Comparison of ENCODE assay signal across 8 cellular contexts in the genomic region with DNA sequence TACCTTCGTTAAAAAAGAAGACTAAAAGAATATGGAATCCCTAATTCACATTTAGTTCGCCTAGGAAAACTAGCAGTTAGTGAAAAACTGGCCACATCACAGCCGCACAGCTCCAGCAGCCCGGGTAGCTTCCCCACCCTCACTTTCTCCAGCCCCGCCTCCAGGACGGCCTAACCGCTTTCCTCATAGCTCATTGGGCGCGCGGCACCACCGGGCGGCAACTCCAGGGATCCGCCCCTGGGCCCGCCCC. TPM values are rescaled to one million over a fixed set of nuclear protein-coding genes. Genes with fewer than 3 reads are reported as not detected.
DNase-seq lines count a peak whose midpoint lies in the region; ATAC-seq, FAIRE-seq and TF ChIP-seq lines count a peak whose summit lies in the region.

No MANE protein-coding gene starts in this region.

- DNase-seq in IMR-90, result peak; percentile 94
- DNase-seq in epithelial cell of proximal tubule (ENCODE audit: low read depth), result peak; percentile 52
- DNase-seq in naive thymus-derived CD8-positive, alpha-beta T cell, result peak in 2 of 10 donors; percentile 96 to 99
- DNase-seq in thoracic aorta (ENCODE audit: low spot score), result no peak
- DNase-seq in KG1 (lab: John Stamatoyannopoulos, UW), result no peak

- H2BK5ac ChIP-seq in IMR-90 (ENCODE audit: low read depth, low read length, poor library complexity, severe bottlenecking), result peak overlapping the region; percentile 52

- peak overlapping the region; percentile 70; the same call in 1 of the 2 replicates for H3K23ac ChIP-seq in IMR-90 (ENCODE audit: low read depth, low read length)

- H2AK9ac ChIP-seq in IMR-90 (replicated peaks; ENCODE audit: low read depth, low read length, poor library complexity), result no peak overlapping the region

- no peak overlapping the region for H2AK5ac ChIP-seq in IMR-90 (ENCODE audit: low read depth, low read length)

- peak overlapping the region; percentile 52 to 77; a peak in 2 of 4 replicates for H4K8ac ChIP-seq in IMR-90 (ENCODE audit: low read depth in 2 of 2, low read length in 2 of 2)

- peak overlapping the region; percentile 92 to 97 (median 94) for H3K4me3 Mint-ChIP-seq in naive thymus-derived CD8-positive, alpha-beta T cell

- H4K5ac ChIP-seq in IMR-90 (ENCODE audit: low read depth, low read length), result no peak overlapping the region; the same call in 1 of the 2 replicates

- peak overlapping the region; percentile 67 to 98 (median 96) for H3K27ac Mint-ChIP-seq in naive thymus-derived CD8-positive, alpha-beta T cell

- peaks cover 0 to 5% (median 0%) of the 10 kb centered on the region in 3 donors for H3K36me3 Mint-ChIP-seq in naive thymus-derived CD8-positive, alpha-beta T cell

- H3K9ac ChIP-seq in IMR-90 (ENCODE audit: low read depth, low read length), result peak overlapping the region; percentile 7; the same call in 1 of the 2 replicates

- dilution Hi-C loops in IMR-90 (cut with HindIII; ENCODE audit: low sequenced_read_pairs, unreplicated experiment), result no loop called here

- no peaks in the 10 kb centered on the region for H3K9me3 ChIP-seq in IMR-90 (ENCODE audit: control insufficient read depth, insufficient read depth, low read length)
- no peaks in the 10 kb centered on the region for H3K9me3 ChIP-seq in thoracic aorta

- peak; percentile 99 for FAIRE-seq in G401.6 (lab: Jason Lieb, UNC)

- ATAC-seq in GM21528 (IDR thresholded peaks at IDR 0.05; ENCODE audit: low FRiP score, unreplicated experiment) (peak; percentile 97), IMR-90 (ENCODE audit: low read depth) (peak; percentile 97), thoracic aorta (ENCODE audit: insufficient number of reproducible peaks, low FRiP score, low read depth) (no peak)
- peak; percentile 95 to 97 for ATAC-seq in activated CD4-positive, CD25-positive, alpha-beta regulatory T cell treated with anti-CD3 and anti-CD28 coated beads, Interleukin-2, amount 50 U/mL, for 24 hours
- ATAC-seq in naive thymus-derived CD8-positive, alpha-beta T cell, result peak; percentile 93 to 96

- no peak overlapping the region for H3K18ac ChIP-seq in IMR-90 (ENCODE audit: low read depth, low read length)

- H3K27me3 ChIP-seq in IMR-90 (ENCODE audit: control insufficient read depth, insufficient read depth, low read length) (no peaks in the 10 kb centered on the region), thoracic aorta (replicated peaks; ENCODE audit: insufficient read depth) (no peaks in the 10 kb centered on the region)

- H4K91ac ChIP-seq in IMR-90 (ENCODE audit: insufficient read depth, low read depth, low read length), result no peak overlapping the region

- no peak overlapping the region for H3K27ac ChIP-seq in IMR-90 (ENCODE audit: insufficient read depth, low read length)
- H3K27ac ChIP-seq in thoracic aorta, result peak overlapping the region; percentile 51 to 97

- in situ Hi-C loops in IMR-90 (cut with MboI; ENCODE audit: low sequenced_read_pairs), result no loop called here

- 0% methylated on average over 8 of the region's 14 CpGs; no CpG with 5 or more reads in 1 of the 2 experiments for WGBS in IMR-90 (ENCODE audit: extremely low coverage in 2 of 2, insufficient read length in 1 of 2), 2 experiments

- peaks cover 10 to 33% of the 10 kb centered on the region in 2 experiments for H3K79me1 ChIP-seq in IMR-90 (ENCODE audit: low read depth in 1 of 2, low read length in 2 of 2)

- H3K27me3 Mint-ChIP-seq in naive thymus-derived CD8-positive, alpha-beta T cell, result peaks cover 0 to 8% (median 0%) of the 10 kb centered on the region in 5 donors

- peak overlapping the region; percentile 97 for H2AFZ ChIP-seq in IMR-90 (replicated peaks; ENCODE audit: low read length, poor library complexity)

- CTCF ChIA-PET in IMR-90 (lab: Yijun Ruan, JAX), result no interaction called here

- H3K4me2 ChIP-seq in IMR-90 (ENCODE audit: low read depth, low read length), result peak overlapping the region; percentile 54; the same call in 1 of the 2 replicates

- peak overlapping the region; percentile 6; the same call in 1 of the 2 replicates for H3K14ac ChIP-seq in IMR-90 (replicated peaks; ENCODE audit: low read depth, low read length)

- H2BK15ac ChIP-seq in IMR-90 (ENCODE audit: low read depth, low read length), result no peak overlapping the region; the same call in 2 of the 3 replicates

- TF ChIP-seq POLR2A in IMR-90 (IDR thresholded peaks at IDR 0.05; ENCODE audit: low read depth, low read length), result no peak

- H3K4me1 Mint-ChIP-seq in naive thymus-derived CD8-positive, alpha-beta T cell, result peaks cover 16 to 46% (median 39%) of the 10 kb centered on the region in 4 donors

- TF ChIP-seq RAD21 in IMR-90 (IDR thresholded peaks at IDR 0.05; ENCODE audit: low read length), result no peak

- H3K36me3 ChIP-seq in IMR-90 (ENCODE audit: control insufficient read depth, insufficient read depth, low read length) (no peaks in the 10 kb centered on the region; the same call in 1 of the 2 replicates), thoracic aorta (no peaks in the 10 kb centered on the region)

- no peak overlapping the region for H2BK120ac ChIP-seq in IMR-90 (ENCODE audit: low read depth, low read length)

- peaks cover 0 to 12% (median 5%) of the 10 kb centered on the region in 9 donors for H3K9me3 Mint-ChIP-seq in naive thymus-derived CD8-positive, alpha-beta T cell

- H3K4me1 ChIP-seq in IMR-90 (ENCODE audit: control insufficient read depth, insufficient read depth, low read length) (peaks cover 3% of the 10 kb centered on the region), thoracic aorta (ENCODE audit: control insufficient read depth in 1 of 2, low read depth in 2 of 2) (peaks cover 13 to 20% of the 10 kb centered on the region in 2 donors)

- H3K4ac ChIP-seq in IMR-90 (ENCODE audit: low read depth, low read length), result no peak overlapping the region; the same call in 1 of the 2 replicates

- no peaks in the 10 kb centered on the region for H3K9me1 ChIP-seq in IMR-90 (ENCODE audit: insufficient read depth, low read length)

- TF ChIP-seq CTCF in IMR-90 (conservative IDR thresholded peaks at IDR 0.05; ENCODE audit: low read depth, low read length) (no peak), epithelial cell of proximal tubule (conservative IDR thresholded peaks at IDR 0.05; ENCODE audit: low read depth, low read length) (no peak), thoracic aorta (IDR thresholded peaks at IDR 0.05) (no peak)

- no TSS peak for BruUV-seq in IMR-90 (replicated peaks; lab: Mats Ljungman, UMichigan)

- peak overlapping the region; percentile 55 for H3K56ac ChIP-seq in IMR-90 (ENCODE audit: extremely low read depth, insufficient read depth, low read length)

- intact Hi-C loops in IMR-90 (cut with micrococcal nuclease), result loop anchor here (1.0 to 10.0 kb wide), 3 partner anchors 37 to 126 kb away; a partner anchor contains a TSS

- peaks cover 14% of the 10 kb centered on the region; the same call in 1 of the 2 replicates for H4K20me1 ChIP-seq in IMR-90 (ENCODE audit: insufficient read depth, low read length)

- peak overlapping the region; percentile 19; the same call in 1 of the 2 replicates for H3K4me3 ChIP-seq in IMR-90 (ENCODE audit: insufficient read depth, low read depth, low read length)
- H3K4me3 ChIP-seq in epithelial cell of proximal tubule (ENCODE audit: low read depth, low read length), result peak overlapping the region; percentile 63
- peak overlapping the region; percentile 89 for H3K4me3 ChIP-seq in thoracic aorta

- POLR2A ChIA-PET in IMR-90 (lab: Charles Lee; ENCODE audit: unreplicated experiment), result interaction anchor here (0.5 to 0.6 kb wide), 3 partner anchors 19 to 134 kb away, joined by 3 to 6 read pairs (median 6); no protein-coding TSS in a partner anchor
- POLR2A ChIA-PET in naive thymus-derived CD8-positive, alpha-beta T cell (lab: Charles Lee), result interaction anchor here (0.6 to 3.7 kb wide), 5 partner anchors 36 to 140 kb away, joined by 3 to 33 read pairs (median 6); a partner anchor contains a TSS

- no peak overlapping the region for H2BK20ac ChIP-seq in IMR-90 (ENCODE audit: low read depth, low read length)

TF ChIP-seq in IMR-90, 13 proteins besides CTCF, POLR2A, EP300 and RAD21:
- TF ChIP-seq, protein P1, sequence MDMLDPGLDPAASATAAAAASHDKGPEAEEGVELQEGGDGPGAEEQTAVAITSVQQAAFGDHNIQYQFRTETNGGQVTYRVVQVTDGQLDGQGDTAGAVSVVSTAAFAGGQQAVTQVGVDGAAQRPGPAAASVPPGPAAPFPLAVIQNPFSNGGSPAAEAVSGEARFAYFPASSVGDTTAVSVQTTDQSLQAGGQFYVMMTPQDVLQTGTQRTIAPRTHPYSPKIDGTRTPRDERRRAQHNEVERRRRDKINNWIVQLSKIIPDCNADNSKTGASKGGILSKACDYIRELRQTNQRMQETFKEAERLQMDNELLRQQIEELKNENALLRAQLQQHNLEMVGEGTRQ (IDR thresholded peaks at IDR 0.05; ENCODE audit: low read depth, low read length), result peak; percentile 63; the same call in 1 of the 2 replicates
- TF ChIP-seq CEBPB (IDR thresholded peaks at IDR 0.05; ENCODE audit: low read depth, low read length) (no peak), MAZ (IDR thresholded peaks at IDR 0.05; ENCODE audit: borderline replicate concordance, low read depth, low read length) (peak; percentile 74; the same call in 1 of the 2 replicates), MXI1 (IDR thresholded peaks at IDR 0.05; ENCODE audit: borderline replicate concordance, low read depth, low read length) (no peak), NFE2L2 (IDR thresholded peaks at IDR 0.05; ENCODE audit: low read depth, low read length) (no peak)

RNA-seq across cellular contexts. Expression of a gene that starts 0.2 kb away (rescaled TPM):
- total RNA-seq in IMR-90 (2012; rRNA removed), result 80.1 and 83.6 TPM in 2 replicates
- polyA plus RNA-seq in IMR-90 (2012; rRNA removed), result 4.6 and 5.9 TPM in 2 replicates
- polyA plus RNA-seq in IMR-90 (2012; cell fraction: cytosol; rRNA removed), result 1.1 and 1.5 TPM in 2 replicates
- 1.3 and 8.3 TPM in 2 replicates for polyA plus RNA-seq in IMR-90 (2012; cell fraction: nucleus; rRNA removed; ENCODE audit: low replicate concordance)
- total RNA-seq in epithelial cell of proximal tubule, result 31.2 and 42.8 TPM in 2 replicates
- total RNA-seq in naive thymus-derived CD8-positive, alpha-beta T cell, result 10 to 100 TPM; 19.8 to 21.5 TPM
- 1 to 10 TPM; 3.8 to 7.1 (median 3.9) TPM for polyA plus RNA-seq in naive thymus-derived CD8-positive, alpha-beta T cell
- 10 to 100 TPM; 37.9 to 53.6 TPM for total RNA-seq in thoracic aorta

RNA-seq across cellular contexts. Expression of a gene that starts 35.8 kb away (rescaled TPM):
- 3.3 and 4.5 TPM in 2 replicates for total RNA-seq in IMR-90 (2012; rRNA removed)
- polyA plus RNA-seq in IMR-90 (2012; rRNA removed), result 4.3 and 5.5 TPM in 2 replicates
- 0.93 and 1.2 TPM in 2 replicates for polyA plus RNA-seq in IMR-90 (2012; cell fraction: cytosol; rRNA removed)
- polyA plus RNA-seq in IMR-90 (2012; cell fraction: nucleus; rRNA removed; ENCODE audit: low replicate concordance), result 5.2 and 38.9 TPM in 2 replicates
- 14.9 and 16.3 TPM in 2 replicates for total RNA-seq in epithelial cell of proximal tubule
- 10 to 100 TPM; 50.4 to 52.0 TPM for total RNA-seq in naive thymus-derived CD8-positive, alpha-beta T cell
- polyA plus RNA-seq in naive thymus-derived CD8-positive, alpha-beta T cell, result 10 to 100 TPM; 16.2 to 20.7 (median 19.7) TPM
- total RNA-seq in thoracic aorta, result 10 to 100 TPM in 1 of 2 donors, 1 to 10 TPM in 1; 8.5 to 14.4 TPM

Comparison
In these comparisons a context has a peak if more than half of its experiments do, and no peak if none do; other contexts are left out.
1. DNase-seq: peak in IMR-90 (single experiment) and epithelial cell of proximal tubule (single experiment); none in thoracic aorta (single experiment) and KG1 (single experiment).
2. H3K4me3 ChIP-seq: peak in every context shown above with its lines; median percentile 89 in thoracic aorta; 63 in epithelial cell of proximal tubule; 19 in IMR-90.